1 cellular context compared by ENCODE assay signal in genomic region chr7:48091506-48092433, GRCh38.
TF ChIP-seq lines count a peak whose summit lies in the region.

No MANE protein-coding gene starts in this region.

TF ChIP-seq in H1, 55 proteins besides CTCF, POLR2A, EP300 and RAD21:
- TF ChIP-seq SP4 (IDR thresholded peaks at IDR 0.05; ENCODE audit: low read length) (no peak), MAFK (IDR thresholded peaks at IDR 0.05; ENCODE audit: low read depth, low read length) (no peak), TBP (IDR thresholded peaks at IDR 0.05; ENCODE audit: low read depth, low read length) (no peak), SP2 (IDR thresholded peaks at IDR 0.05; ENCODE audit: low read length) (no peak), ATF2 (IDR thresholded peaks at IDR 0.05; ENCODE audit: low read length) (no peak), GTF2F1 (IDR thresholded peaks at IDR 0.05; ENCODE audit: borderline replicate concordance, low read depth, low read length) (no peak), POU5F1 (IDR thresholded peaks at IDR 0.05; ENCODE audit: low read depth, low read length) (no peak), BCL11A (IDR thresholded peaks at IDR 0.05; ENCODE audit: low read depth in 2 of 2, low read length in 2 of 2) (no peak), CREB1 (IDR thresholded peaks at IDR 0.05) (no peak), ZNF274 (IDR thresholded peaks at IDR 0.05; ENCODE audit: borderline replicate concordance, extremely low read depth, low read length) (no peak), ATF3 (IDR thresholded peaks at IDR 0.05; ENCODE audit: insufficient read depth, low read depth, low read length) (no peak)
